In genomic region chr1:207172885-207173284, GRCh38 we compare ENCODE assay signal across 28 cellular contexts.
DNase-seq lines count a peak whose midpoint lies in the region; FAIRE-seq and TF ChIP-seq lines count a peak whose summit lies in the region.
"Had no signal": no experiment of that assay in that cellular context is flagged by ENCODE, and none has a peak within 500 bp of the region (broad histone marks: within the 10 kb centered on the region; RNA-seq: fewer than 3 reads in every experiment).

No MANE protein-coding gene starts in this region.

- POLR2A ChIA-PET in activated CD4-positive, alpha-beta memory T cell treated with anti-CD3 and anti-CD28 coated beads, Interleukin-2, amount 10 ng/mL, durations not matched to agents 7 days and 5 days (lab: Charles Lee): no interaction called here

- no peak overlapping the region for H3K27ac Mint-ChIP-seq in activated CD4-positive, alpha-beta memory T cell treated with anti-CD3 and anti-CD28 coated beads, Interleukin-2, amount 10 ng/mL, durations not matched to agents 7 days and 5 days
- H3K27ac Mint-ChIP-seq: activated CD8-positive, alpha-beta T cell treated with anti-CD3 and anti-CD28 coated beads for 36 hours; activated naive CD4-positive, alpha-beta T cell treated with anti-CD3 and anti-CD28 coated beads for 36 hours; CD4-positive, alpha-beta T cell; stimulated activated naive CD8-positive, alpha-beta T cell treated with anti-CD3 and anti-CD28 coated beads, Interleukin-15, Interleukin-2, amounts not matched to agents 100 ng/mL and 50 ng/mL, for 24 hours had no signal

- peak overlapping the region; percentile 68 for H3K27ac ChIP-seq in colonic mucosa
- H3K27ac ChIP-seq in kidney (ENCODE audit: low read depth in 2 of 2, low read length in 2 of 2): no peak overlapping the region
- H3K27ac ChIP-seq: esophagus muscularis mucosa, gastrocnemius medialis, GM23248, prostate gland, SK-N-MC had no signal

- peak; percentile 26 for FAIRE-seq in GM18507 (lab: Jason Lieb, UNC)
- FAIRE-seq in kidney (lab: Jason Lieb, UNC): no peak
- FAIRE-seq: astrocyte, GM19239, RCC 7860 had no signal

- H3K9me3 Mint-ChIP-seq in activated CD4-positive, alpha-beta memory T cell treated with anti-CD3 and anti-CD28 coated beads, Interleukin-2, amount 10 ng/mL, durations not matched to agents 7 days and 5 days: no peaks in the 10 kb centered on the region
- H3K9me3 Mint-ChIP-seq: CD4-positive, alpha-beta T cell; stimulated activated naive CD8-positive, alpha-beta T cell treated with anti-CD3 and anti-CD28 coated beads, Interleukin-15, Interleukin-2, amounts not matched to agents 100 ng/mL and 50 ng/mL, for 24 hours had no signal

- peaks cover 8% of the 10 kb centered on the region for H3K27me3 Mint-ChIP-seq in activated CD4-positive, alpha-beta memory T cell treated with anti-CD3 and anti-CD28 coated beads, Interleukin-2, amount 10 ng/mL, durations not matched to agents 7 days and 5 days
- H3K27me3 Mint-ChIP-seq: activated CD8-positive, alpha-beta T cell treated with anti-CD3 and anti-CD28 coated beads for 36 hours; CD4-positive, alpha-beta T cell; stimulated activated naive CD8-positive, alpha-beta T cell treated with anti-CD3 and anti-CD28 coated beads, Interleukin-15, Interleukin-2, amounts not matched to agents 100 ng/mL and 50 ng/mL, for 24 hours had no signal

- intact Hi-C loops in colonic mucosa (cut with DNase I) (no loop called here), posterior cingulate gyrus (cut with DNase I) (no loop called here), kidney (cut with DNase I) (no loop called here)

- H3K36me3 ChIP-seq in colonic mucosa (no peaks in the 10 kb centered on the region), kidney (ENCODE audit: control insufficient read depth in 1 of 2, insufficient read depth in 2 of 2, low read length in 2 of 2) (no peaks in the 10 kb centered on the region)
- H3K36me3 ChIP-seq: esophagus muscularis mucosa, gastrocnemius medialis, prostate gland had no signal

- H3K9me3 ChIP-seq in colonic mucosa (no peaks in the 10 kb centered on the region), kidney (ENCODE audit: control insufficient read depth in 1 of 2, low read length in 2 of 2) (no peaks in the 10 kb centered on the region)
- H3K9me3 ChIP-seq: esophagus muscularis mucosa, gastrocnemius medialis, prostate gland had no signal

- no peaks in the 10 kb centered on the region for H3K4me1 ChIP-seq in colonic mucosa
- H3K4me1 ChIP-seq in kidney (ENCODE audit: control insufficient read depth in 1 of 2, insufficient read depth in 1 of 2, low read depth in 1 of 2, low read length in 2 of 2): no peaks in the 10 kb centered on the region
- H3K4me1 ChIP-seq: esophagus muscularis mucosa, gastrocnemius medialis, prostate gland had no signal

- no peak for DNase-seq in GM18507 (ENCODE audit: extremely low spot score, insufficient read length, low read depth)
- DNase-seq in NOMO-1 (lab: John Stamatoyannopoulos, UW; ENCODE audit: unreplicated experiment in 2 of 2): peak; percentile 85 to 96
- DNase-seq in colonic mucosa: no peak
- DNase-seq in renal cortical epithelial cell (ENCODE audit: low read depth): peak; percentile 40
- DNase-seq in posterior cingulate gyrus: no peak
- no peak for DNase-seq in glomerular visceral epithelial cell (ENCODE audit: extremely low spot score)
- DNase-seq in kidney: no peak
- DNase-seq in activated CD4-positive, alpha-beta memory T cell treated with anti-CD3 and anti-CD28 coated beads, Interleukin-2, amount 10 ng/mL, durations not matched to agents 7 days and 5 days: no peak
- DNase-seq: activated CD4-positive, CD25-positive, alpha-beta regulatory T cell; activated CD8-positive, alpha-beta T cell treated with anti-CD3 and anti-CD28 coated beads for 36 hours; activated naive CD4-positive, alpha-beta T cell treated with anti-CD3 and anti-CD28 coated beads for 36 hours; activated T-cell treated with anti-CD3 and anti-CD28 coated beads, Interleukin-2, amount 50 U/mL, for 48 hours; CD4-positive, alpha-beta T cell; cerebellar nuclear complex; effector memory CD4-positive, alpha-beta T cell; gastrocnemius medialis; GF-D8; GM23248; midbrain; NCI-H2227 treated with DMSO at 0.1 percent for 48 hours; NCI-H82 had no signal

- no peak overlapping the region for H3K4me3 ChIP-seq in colonic mucosa
- no peak overlapping the region for H3K4me3 ChIP-seq in kidney (ENCODE audit: low read length in 2 of 2)
- H3K4me3 ChIP-seq: esophagus muscularis mucosa, gastrocnemius medialis, GM23248, prostate gland, SK-N-MC had no signal

- TF ChIP-seq CTCF in colonic mucosa (IDR thresholded peaks at IDR 0.05): no peak
- no peak for TF ChIP-seq CTCF in kidney (IDR thresholded peaks at IDR 0.05; ENCODE audit: borderline replicate concordance, extremely low read depth, insufficient read depth)

- H3K36me3 Mint-ChIP-seq in activated CD4-positive, alpha-beta memory T cell treated with anti-CD3 and anti-CD28 coated beads, Interleukin-2, amount 10 ng/mL, durations not matched to agents 7 days and 5 days (ENCODE audit: low read depth): no peaks in the 10 kb centered on the region

- CTCF ChIA-PET in activated CD4-positive, alpha-beta memory T cell treated with anti-CD3 and anti-CD28 coated beads, Interleukin-2, amount 10 ng/mL, durations not matched to agents 7 days and 5 days (lab: Charles Lee): no interaction called here

- H3K9ac ChIP-seq in colonic mucosa (ENCODE audit: low read depth in 2 of 2, low read length in 2 of 2) (no peak overlapping the region), kidney (ENCODE audit: low read length in 2 of 2) (no peak overlapping the region)
- H3K9ac ChIP-seq: GM23248 had no signal

- no peaks in the 10 kb centered on the region for H3K27me3 ChIP-seq in colonic mucosa
- H3K27me3 ChIP-seq: esophagus muscularis mucosa, gastrocnemius medialis had no signal

- H3K4me3 Mint-ChIP-seq in activated CD4-positive, alpha-beta memory T cell treated with anti-CD3 and anti-CD28 coated beads, Interleukin-2, amount 10 ng/mL, durations not matched to agents 7 days and 5 days: no peak overlapping the region
- H3K4me3 Mint-ChIP-seq: activated CD8-positive, alpha-beta T cell treated with anti-CD3 and anti-CD28 coated beads for 36 hours; activated naive CD4-positive, alpha-beta T cell treated with anti-CD3 and anti-CD28 coated beads for 36 hours; CD4-positive, alpha-beta T cell; stimulated activated naive CD8-positive, alpha-beta T cell treated with anti-CD3 and anti-CD28 coated beads, Interleukin-15, Interleukin-2, amounts not matched to agents 100 ng/mL and 50 ng/mL, for 24 hours had no signal

- H3K4me1 Mint-ChIP-seq in activated CD4-positive, alpha-beta memory T cell treated with anti-CD3 and anti-CD28 coated beads, Interleukin-2, amount 10 ng/mL, durations not matched to agents 7 days and 5 days: no peaks in the 10 kb centered on the region

Comparison
In these comparisons a context has a peak if more than half of its experiments do, and no peak if none do; other contexts are left out.
1. DNase-seq: peak in NOMO-1 (2 of 2) and renal cortical epithelial cell (single experiment); none in GM18507 (single experiment), colonic mucosa (single experiment), posterior cingulate gyrus (0 of 10), glomerular visceral epithelial cell (single experiment), kidney (single experiment) and activated CD4-positive, alpha-beta memory T cell treated with anti-CD3 and anti-CD28 coated beads, Interleukin-2, amount 10 ng/mL, durations not matched to agents 7 days and 5 days (single experiment).